11 cellular contexts compared by ENCODE assay signal in genomic region chr20:3679749-3680700, GRCh38. TPM values are rescaled to one million over a fixed set of nuclear protein-coding genes. Genes with fewer than 3 reads are reported as not detected.
DNase-seq lines count a peak whose midpoint lies in the region; TF ChIP-seq lines count a peak whose summit lies in the region.
"Had no signal": no experiment of that assay in that cellular context is flagged by ENCODE, and none has a peak within 500 bp of the region (broad histone marks: within the 10 kb centered on the region; RNA-seq: fewer than 3 reads in every experiment).

No MANE protein-coding gene starts in this region.

- peak overlapping the region; percentile 48 for H3K4me3 ChIP-seq in astrocyte of the cerebellum (ENCODE audit: low read depth, low read length)
- H3K4me3 ChIP-seq in skeletal muscle tissue (ENCODE audit: low read length in 3 of 3): peak overlapping the region in 2 of 3 donors; percentile 22 to 66
- H3K4me3 ChIP-seq in adrenal gland: no peak overlapping the region

- H3K27ac ChIP-seq in skeletal muscle tissue (ENCODE audit: low read depth, low read length) (no peak overlapping the region), adrenal gland (peak overlapping the region in 2 of 5 donors; percentile 1 to 71)

- CTCF ChIA-PET in activated CD4-positive, alpha-beta memory T cell treated with anti-CD3 and anti-CD28 coated beads for 36 hours (lab: Charles Lee): interaction anchor here (0.7 to 4.5 kb wide), 3 partner anchors 28 to 31 kb away, joined by 3 to 81 read pairs (median 3); no protein-coding TSS in a partner anchor
- CTCF ChIA-PET in Calu3 (lab: Charles Lee): interaction anchor here (0.7 kb wide), 1 partner anchor 1646 kb away, joined by 6 read pairs; no protein-coding TSS in a partner anchor

- H3K27ac Mint-ChIP-seq in activated CD4-positive, alpha-beta memory T cell treated with anti-CD3 and anti-CD28 coated beads for 36 hours: no peak overlapping the region
- H3K27ac Mint-ChIP-seq in Calu3 (ENCODE audit: unreplicated experiment): no peak overlapping the region
- H3K27ac Mint-ChIP-seq: activated CD8-positive, alpha-beta T cell treated with anti-CD3 and anti-CD28 coated beads, Interleukin-2, amount 10 ng/mL, durations not matched to agents 7 days and 5 days had no signal

- TF ChIP-seq CTCF in astrocyte of the cerebellum (IDR thresholded peaks at IDR 0.05; ENCODE audit: low read depth, low read length, missing control alignments) (no peak), Calu3 (IDR thresholded peaks at IDR 0.05; ENCODE audit: unreplicated experiment) (no peak), adrenal gland (IDR thresholded peaks at IDR 0.05) (no peak)

- H3K4me3 Mint-ChIP-seq in activated CD4-positive, alpha-beta memory T cell treated with anti-CD3 and anti-CD28 coated beads for 36 hours: no peak overlapping the region
- no peak overlapping the region for H3K4me3 Mint-ChIP-seq in Calu3 (ENCODE audit: low read depth, unreplicated experiment)
- H3K4me3 Mint-ChIP-seq: activated CD8-positive, alpha-beta T cell treated with anti-CD3 and anti-CD28 coated beads, Interleukin-2, amount 10 ng/mL, durations not matched to agents 7 days and 5 days had no signal

- no peaks in the 10 kb centered on the region for H3K9me3 Mint-ChIP-seq in activated CD4-positive, alpha-beta memory T cell treated with anti-CD3 and anti-CD28 coated beads for 36 hours
- H3K9me3 Mint-ChIP-seq in Calu3 (ENCODE audit: low read depth, unreplicated experiment): no peaks in the 10 kb centered on the region

- TF ChIP-seq POLR2A in adrenal gland (IDR thresholded peaks at IDR 0.05): no peak

- peaks cover 13 to 19% (median 16%) of the 10 kb centered on the region in 3 donors for H3K4me1 ChIP-seq in skeletal muscle tissue (ENCODE audit: control insufficient read depth in 3 of 3, insufficient read depth in 3 of 3, low read length in 3 of 3)
- peaks cover 0 to 7% of the 10 kb centered on the region in 2 donors for H3K4me1 ChIP-seq in adrenal gland (replicated peaks in 1 of 2)

- intact Hi-C loops in activated CD4-positive, alpha-beta memory T cell treated with anti-CD3 and anti-CD28 coated beads for 36 hours (cut with micrococcal nuclease): loop anchor here (5.0 kb wide), 1 partner anchor 402 kb away; no protein-coding TSS in a partner anchor
- intact Hi-C loops in Calu3 (cut with micrococcal nuclease; ENCODE audit: unreplicated experiment) (no loop called here), adrenal gland (cut with DNase I) (loop anchor here in 1 of 2 donors (5.0 to 10.0 kb wide), 2 partner anchors 32 to 175 kb away; partner anchors contain the start of gene SIGLEC1)

- no peaks in the 10 kb centered on the region for H3K4me1 Mint-ChIP-seq in activated CD4-positive, alpha-beta memory T cell treated with anti-CD3 and anti-CD28 coated beads for 36 hours (ENCODE audit: low read depth)
- no peaks in the 10 kb centered on the region for H3K4me1 Mint-ChIP-seq in Calu3 (ENCODE audit: low read depth, unreplicated experiment)

- H3K27me3 ChIP-seq in skeletal muscle tissue (ENCODE audit: control insufficient read depth in 3 of 3, insufficient read depth in 3 of 3, low read length in 3 of 3) (peaks cover 8 to 14% (median 13%) of the 10 kb centered on the region in 3 donors), adrenal gland (peaks cover 24% of the 10 kb centered on the region)

- H3K36me3 ChIP-seq in skeletal muscle tissue (ENCODE audit: control insufficient read depth in 3 of 3, insufficient read depth in 3 of 3, low read length in 3 of 3) (peaks cover 0 to 3% (median 0%) of the 10 kb centered on the region in 3 donors), adrenal gland (replicated peaks in 1 of 2) (no peaks in the 10 kb centered on the region)

- H3K36me3 Mint-ChIP-seq in activated CD4-positive, alpha-beta memory T cell treated with anti-CD3 and anti-CD28 coated beads for 36 hours: no peaks in the 10 kb centered on the region
- H3K36me3 Mint-ChIP-seq in Calu3 (ENCODE audit: insufficient read depth, unreplicated experiment): no peaks in the 10 kb centered on the region

- H3K9ac ChIP-seq in skeletal muscle tissue (ENCODE audit: low read depth in 1 of 3, low read length in 3 of 3): peak overlapping the region in 2 of 3 donors; percentile 10 to 57

- in situ Hi-C loops in astrocyte of the cerebellum (cut with HindIII; ENCODE audit: low sequenced_read_pairs): no loop called here

- no TSS peak for BruUV-seq in Calu3 (replicated peaks; lab: Mats Ljungman, UMichigan)

- WGBS in adrenal gland, 4 donors: 43 to 80% (median 72%) methylated on average over 12 to 18 of the region's 18 CpGs

- peak; percentile 95 for DNase-seq in GM03348 (ENCODE audit: low spot score)
- peak; percentile 33 for DNase-seq in astrocyte of the cerebellum (ENCODE audit: low read depth)
- peak; percentile 68 for DNase-seq in hepatic stellate cell (ENCODE audit: low spot score)
- no peak for DNase-seq in mesenteric fat pad (ENCODE audit: low spot score)
- no peak for DNase-seq in activated CD4-positive, alpha-beta memory T cell treated with anti-CD3 and anti-CD28 coated beads for 36 hours
- DNase-seq in Calu3: no peak
- DNase-seq in adrenal gland: no peak
- DNase-seq: activated CD8-positive, alpha-beta T cell treated with anti-CD3 and anti-CD28 coated beads, Interleukin-2, amount 10 ng/mL, durations not matched to agents 7 days and 5 days; central memory CD4-positive, alpha-beta T cell; NCI-H1092 treated with DMSO at 0.1 percent for 48 hours had no signal

- H3K9me3 ChIP-seq in skeletal muscle tissue (ENCODE audit: control insufficient read depth in 3 of 3, low read length in 3 of 3) (no peaks in the 10 kb centered on the region), adrenal gland (replicated peaks in 1 of 3) (no peaks in the 10 kb centered on the region)

- peaks cover 38% of the 10 kb centered on the region for H3K27me3 Mint-ChIP-seq in activated CD4-positive, alpha-beta memory T cell treated with anti-CD3 and anti-CD28 coated beads for 36 hours
- peaks cover 81% of the 10 kb centered on the region for H3K27me3 Mint-ChIP-seq in Calu3 (ENCODE audit: unreplicated experiment)

- POLR2A ChIA-PET in activated CD4-positive, alpha-beta memory T cell treated with anti-CD3 and anti-CD28 coated beads for 36 hours (lab: Charles Lee): no interaction called here

RNA-seq across cellular contexts. Expression of gene ADAM33, which starts 1.8 kb away (rescaled TPM):
- total RNA-seq in skeletal muscle tissue (30.8 TPM), mesenteric fat pad (30.7 TPM), Calu3 (2022) (not detected in 2 replicates), adrenal gland (1 to 10 TPM in 4 of 8 donors, under 1 TPM in 4; 0.42 to 7.9 (median 1.2) TPM)
- total RNA-seq in activated CD4-positive, alpha-beta memory T cell treated with anti-CD3 and anti-CD28 coated beads for 36 hours: not detected
- polyA plus RNA-seq in adrenal gland: 10 to 100 TPM in 2 of 3 donors, under 1 TPM in 1; 0.84 to 65.0 (median 33.2) TPM
- total RNA-seq: activated CD8-positive, alpha-beta T cell treated with anti-CD3 and anti-CD28 coated beads, Interleukin-2, amount 10 ng/mL, durations not matched to agents 7 days and 5 days had no signal

RNA-seq across cellular contexts. Expression of gene GFRA4, which starts 16.8 kb away (rescaled TPM):
- total RNA-seq in skeletal muscle tissue (not detected), mesenteric fat pad (not detected), Calu3 (2022) (not detected in 2 replicates), adrenal gland (not detected)
- not detected for total RNA-seq in activated CD4-positive, alpha-beta memory T cell treated with anti-CD3 and anti-CD28 coated beads for 36 hours
- polyA plus RNA-seq in adrenal gland: not detected
- total RNA-seq: activated CD8-positive, alpha-beta T cell treated with anti-CD3 and anti-CD28 coated beads, Interleukin-2, amount 10 ng/mL, durations not matched to agents 7 days and 5 days had no signal

RNA-seq across cellular contexts. Expression of gene SIGLEC1, which starts 32.4 kb away (rescaled TPM):
- total RNA-seq in skeletal muscle tissue: 2.1 TPM
- 45.1 TPM for total RNA-seq in mesenteric fat pad
- under 1 TPM in 1 of 2 experiments, not detected in 1; 0.07 TPM for total RNA-seq in activated CD4-positive, alpha-beta memory T cell treated with anti-CD3 and anti-CD28 coated beads for 36 hours
- total RNA-seq in Calu3 (2022): not detected in 2 replicates
- total RNA-seq in adrenal gland: 10 to 100 TPM; 17.3 to 47.2 (median 34.9) TPM
- polyA plus RNA-seq in adrenal gland: 10 to 100 TPM in 2 of 3 donors, 1 to 10 TPM in 1; 4.8 to 46.4 (median 25.7) TPM
- total RNA-seq: activated CD8-positive, alpha-beta T cell treated with anti-CD3 and anti-CD28 coated beads, Interleukin-2, amount 10 ng/mL, durations not matched to agents 7 days and 5 days had no signal

RNA-seq across cellular contexts. Expression of gene HSPA12B, which starts 52.5 kb away (rescaled TPM):
- total RNA-seq in skeletal muscle tissue (14.6 TPM), mesenteric fat pad (28.0 TPM), Calu3 (2022) (not detected in 2 replicates), adrenal gland (1 to 10 TPM; 3.4 to 9.3 (median 5.5) TPM)
- not detected for total RNA-seq in activated CD4-positive, alpha-beta memory T cell treated with anti-CD3 and anti-CD28 coated beads for 36 hours
- polyA plus RNA-seq in adrenal gland: 10 to 100 TPM in 1 of 3 donors, 1 to 10 TPM in 2; 1.5 to 10.9 (median 9.1) TPM
- total RNA-seq: activated CD8-positive, alpha-beta T cell treated with anti-CD3 and anti-CD28 coated beads, Interleukin-2, amount 10 ng/mL, durations not matched to agents 7 days and 5 days had no signal

Comparison
In these comparisons a context has a peak if more than half of its experiments do, and no peak if none do; other contexts are left out.
1. DNase-seq: peak in GM03348 (single experiment), astrocyte of the cerebellum (single experiment) and hepatic stellate cell (single experiment); none in mesenteric fat pad (single experiment), activated CD4-positive, alpha-beta memory T cell treated with anti-CD3 and anti-CD28 coated beads for 36 hours (single experiment), Calu3 (single experiment) and adrenal gland (0 of 7).
2. H3K4me3 ChIP-seq: peak in astrocyte of the cerebellum (single experiment) and skeletal muscle tissue (2 of 3); none in adrenal gland (0 of 4).